Comparison of ENCODE assay signal across 31 cellular contexts in genomic region chr4:24192018-24192641, GRCh38.
"Had no signal": no experiment of that assay in that cellular context is flagged by ENCODE, and none has a peak within 500 bp of the region (broad histone marks: within the 10 kb centered on the region; RNA-seq: fewer than 3 reads in every experiment).

No MANE protein-coding gene starts in this region.

- H3K36me3 Mint-ChIP-seq: naive thymus-derived CD8-positive, alpha-beta T cell; natural killer cell treated with Interleukin-12 subunit alpha and Interleukin-12 subunit beta and Interleukin-15 and Interleukin-18, amount 100 ng/mL, for 72 hours; neural progenitor cell; stimulated activated memory B cell treated with anti-CD40 and anti-IgM and Interleukin-4, amounts not matched to agents 10 μg/mL and 1 μg/mL and 100 μg/mL, for 72 hours; type B pancreatic cell had no signal

- H3K27ac Mint-ChIP-seq: naive thymus-derived CD8-positive, alpha-beta T cell; natural killer cell treated with Interleukin-12 subunit alpha and Interleukin-12 subunit beta and Interleukin-15 and Interleukin-18, amount 100 ng/mL, for 72 hours; neural progenitor cell; progenitor cell of endocrine pancreas; stimulated activated memory B cell treated with anti-CD40 and anti-IgM and Interleukin-4, amounts not matched to agents 10 μg/mL and 1 μg/mL and 100 μg/mL, for 72 hours; stimulated activated naive CD8-positive, alpha-beta T cell treated with anti-CD3 and anti-CD28 coated beads, Interleukin-15, amount 100 ng/mL, for 72 hours; type B pancreatic cell had no signal

- DNase-seq: naive thymus-derived CD8-positive, alpha-beta T cell; occipital lobe; ovary; posterior cingulate gyrus; psoas muscle; right cardiac atrium; spleen; stimulated activated CD4-positive, alpha-beta T cell treated with anti-CD3 and anti-CD28 coated beads, Interleukin-12 subunit alpha, Interleukin-12 subunit beta, amount 100 ng/mL, for 4 hours; stimulated activated CD4-positive, alpha-beta T cell treated with anti-CD3 and anti-CD28 coated beads, Interleukin-1b, Interleukin-23, amount 100 ng/mL, for 48 hours; stimulated activated CD4-positive, alpha-beta T cell treated with anti-CD3 and anti-CD28 coated beads, Interleukin-4, amount 100 ng/mL, for 1 hour; stimulated activated CD4-positive, alpha-beta T cell treated with anti-CD3 and anti-CD28 coated beads, Interleukin-4, amount 100 ng/mL, for 4 hours; stimulated activated CD8-positive, alpha-beta memory T cell treated with anti-CD3 and anti-CD28 coated beads, Interleukin-4, amount 100 ng/mL, for 48 hours; stimulated activated naive CD4-positive, alpha-beta T cell; stimulated activated naive CD8-positive, alpha-beta T cell treated with anti-CD3 and anti-CD28 coated beads, Interleukin-15, amount 100 ng/mL, for 72 hours; stimulated activated naive CD8-positive, alpha-beta T cell treated with anti-CD3 and anti-CD28 coated beads, Interleukin-15, Interleukin-2, amounts not matched to agents 100 U/mL and 50 U/mL, for 24 hours; substantia nigra; testis; tibial artery; transverse colon; upper lobe of right lung; uterus had no signal

- H3K9me3 ChIP-seq: ovary, psoas muscle, spleen, suprapubic skin, testis, tibial artery, transverse colon, upper lobe of right lung, uterus had no signal

- H3K79me2 ChIP-seq: parathyroid adenoma had no signal

- H2AFZ ChIP-seq: neural progenitor cell, parathyroid adenoma had no signal

- H3K4me3 Mint-ChIP-seq: naive thymus-derived CD8-positive, alpha-beta T cell; natural killer cell treated with Interleukin-12 subunit alpha and Interleukin-12 subunit beta and Interleukin-15 and Interleukin-18, amount 100 ng/mL, for 72 hours; neural progenitor cell; stimulated activated memory B cell treated with anti-CD40 and anti-IgM and Interleukin-4, amounts not matched to agents 10 μg/mL and 1 μg/mL and 100 μg/mL, for 72 hours; stimulated activated naive CD8-positive, alpha-beta T cell treated with anti-CD3 and anti-CD28 coated beads, Interleukin-15, amount 100 ng/mL, for 72 hours; type B pancreatic cell had no signal

- H3K36me3 ChIP-seq: neural progenitor cell, ovary, spleen, suprapubic skin, tibial artery, transverse colon, upper lobe of right lung, uterus had no signal

- H3K9ac ChIP-seq: neural progenitor cell, parathyroid adenoma had no signal

- H3K4me1 Mint-ChIP-seq: stimulated activated memory B cell treated with anti-CD40 and anti-IgM and Interleukin-4, amounts not matched to agents 10 μg/mL and 1 μg/mL and 100 μg/mL, for 72 hours; stimulated activated naive CD8-positive, alpha-beta T cell treated with anti-CD3 and anti-CD28 coated beads, Interleukin-15, amount 100 ng/mL, for 72 hours had no signal

- H3K4me2 ChIP-seq: neural progenitor cell, smooth muscle cell had no signal

- H3K9me3 Mint-ChIP-seq: neural progenitor cell, type B pancreatic cell had no signal

- ATAC-seq: naive thymus-derived CD8-positive, alpha-beta T cell; natural killer cell treated with Interleukin-12 subunit alpha and Interleukin-12 subunit beta and Interleukin-15 and Interleukin-18, amount 100 ng/mL, for 72 hours; psoas muscle; right cardiac atrium; sciatic nerve; stimulated activated memory B cell treated with anti-CD40 and anti-IgM and Interleukin-4, amounts not matched to agents 10 μg/mL and 1 μg/mL and 100 μg/mL, for 72 hours; stimulated activated naive CD8-positive, alpha-beta T cell treated with anti-CD3 and anti-CD28 coated beads, Interleukin-15, amount 100 ng/mL, for 72 hours; stimulated activated naive CD8-positive, alpha-beta T cell treated with anti-CD3 and anti-CD28 coated beads, Interleukin-15, Interleukin-2, amounts not matched to agents 100 U/mL and 50 U/mL, for 24 hours; upper lobe of right lung had no signal

- H3K4me1 ChIP-seq: parathyroid adenoma, psoas muscle, spleen, suprapubic skin, testis, tibial artery, transverse colon, upper lobe of right lung, uterus had no signal

- H3K27me3 Mint-ChIP-seq: progenitor cell of endocrine pancreas; stimulated activated memory B cell treated with anti-CD40 and anti-IgM and Interleukin-4, amounts not matched to agents 10 μg/mL and 1 μg/mL and 100 μg/mL, for 72 hours; stimulated activated naive CD8-positive, alpha-beta T cell treated with anti-CD3 and anti-CD28 coated beads, Interleukin-15, amount 100 ng/mL, for 72 hours had no signal

- H3K27me3 ChIP-seq: neural progenitor cell, ovary, spleen, suprapubic skin, testis, transverse colon, upper lobe of right lung, uterus had no signal

- H3K27ac ChIP-seq: neural progenitor cell, ovary, parathyroid adenoma, psoas muscle, skin epidermis, spleen, suprapubic skin, testis, tibial artery, transverse colon, upper lobe of right lung, uterus had no signal

- H3K4me3 ChIP-seq: neural progenitor cell, ovary, psoas muscle, skin epidermis, smooth muscle cell, spleen, suprapubic skin, testis, tibial artery, transverse colon, upper lobe of right lung, uterus had no signal
